11 cellular contexts compared by ENCODE assay signal in the genomic region with DNA sequence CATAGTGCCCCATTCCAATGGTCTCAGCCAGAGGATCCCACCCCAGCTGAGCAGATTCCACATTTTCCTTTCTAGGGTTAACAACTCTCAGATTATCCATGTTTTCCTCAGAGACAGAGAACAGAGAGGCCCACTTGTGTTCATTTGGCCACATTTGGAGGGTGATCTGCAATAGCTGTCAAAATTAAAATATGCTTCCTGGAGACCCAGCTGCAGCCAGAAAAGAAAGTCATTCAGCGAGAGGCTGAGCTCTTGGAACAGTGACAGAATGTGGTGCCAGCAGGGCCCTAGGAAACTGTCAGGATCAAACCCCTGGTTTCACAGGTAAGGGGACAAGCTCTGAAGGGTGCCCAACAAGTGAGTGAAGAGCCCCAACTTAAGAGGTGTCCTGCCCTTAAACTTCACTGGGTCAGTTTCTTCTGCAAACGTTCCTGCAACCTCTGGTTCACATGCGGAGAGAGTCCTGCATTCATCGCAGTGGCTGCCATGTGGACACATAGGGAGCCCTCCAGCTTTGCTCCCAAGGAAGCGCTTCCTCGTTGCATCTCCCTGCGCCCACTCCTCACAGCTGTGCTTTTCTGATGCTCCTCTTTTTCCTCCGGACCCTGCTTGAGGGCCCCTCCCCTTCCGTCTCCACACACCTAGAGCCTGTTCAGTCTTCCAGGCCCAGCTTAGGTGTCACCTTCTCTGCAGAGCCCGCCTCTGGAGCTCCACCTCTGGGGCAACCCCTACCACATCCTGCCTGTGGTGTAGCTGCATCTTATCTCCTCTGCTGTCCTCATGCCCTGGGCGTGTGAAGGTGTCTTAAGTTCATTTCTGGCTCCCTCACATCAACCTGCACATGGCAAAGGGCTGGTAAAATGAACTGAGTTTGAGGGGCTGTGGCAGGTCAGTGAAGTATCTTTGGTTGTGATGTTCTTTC. TPM values are rescaled to one million over a fixed set of nuclear protein-coding genes. Genes with fewer than 3 reads are reported as not detected.
DNase-seq lines count a peak whose midpoint lies in the region; ATAC-seq lines count a peak whose summit lies in the region.
"Had no signal": no experiment of that assay in that cellular context is flagged by ENCODE, and none has a peak within 500 bp of the region (broad histone marks: within the 10 kb centered on the region; RNA-seq: fewer than 3 reads in every experiment).

No MANE protein-coding gene starts in this region.

- ATAC-seq in CD4-positive, CD25-positive, alpha-beta regulatory T cell (ENCODE audit: low read depth in 2 of 2): peak; percentile 100

- peak overlapping the region; percentile 68 to 87 (median 80) for H3K4me3 Mint-ChIP-seq in CD4-positive, CD25-positive, alpha-beta regulatory T cell
- peak overlapping the region; percentile 56 for H3K4me3 Mint-ChIP-seq in activated naive CD4-positive, alpha-beta T cell treated with anti-CD3 and anti-CD28 coated beads for 36 hours

- peaks cover 60% of the 10 kb centered on the region for H3K4me1 ChIP-seq in CD4-positive, CD25-positive, alpha-beta regulatory T cell (ENCODE audit: control insufficient read depth, insufficient read depth, low read length, poor library complexity, severe bottlenecking)
- H3K4me1 ChIP-seq: upper lobe of left lung had no signal

- peak overlapping the region; percentile 82 for H3K27ac ChIP-seq in CD4-positive, CD25-positive, alpha-beta regulatory T cell (ENCODE audit: insufficient read depth, low read length, poor library complexity, severe bottlenecking)
- H3K27ac ChIP-seq: upper lobe of left lung had no signal

- no peaks in the 10 kb centered on the region for H3K27me3 ChIP-seq in CD4-positive, CD25-positive, alpha-beta regulatory T cell (ENCODE audit: control insufficient read depth, insufficient read depth, low read length)
- H3K27me3 ChIP-seq: upper lobe of left lung had no signal

- CTCF ChIA-PET in activated naive CD4-positive, alpha-beta T cell treated with anti-CD3 and anti-CD28 coated beads for 36 hours (lab: Charles Lee): interaction anchor here (0.6 to 1.7 kb wide), 7 partner anchors 8 to 435 kb away, joined by 3 to 7 read pairs (median 3); no protein-coding TSS in a partner anchor

- H3K27me3 Mint-ChIP-seq in CD4-positive, CD25-positive, alpha-beta regulatory T cell: no peaks in the 10 kb centered on the region
- H3K27me3 Mint-ChIP-seq in activated naive CD4-positive, alpha-beta T cell treated with anti-CD3 and anti-CD28 coated beads for 36 hours (ENCODE audit: low read depth): no peaks in the 10 kb centered on the region

- H3K9me3 Mint-ChIP-seq in CD4-positive, CD25-positive, alpha-beta regulatory T cell: no peaks in the 10 kb centered on the region
- no peaks in the 10 kb centered on the region for H3K9me3 Mint-ChIP-seq in activated naive CD4-positive, alpha-beta T cell treated with anti-CD3 and anti-CD28 coated beads for 36 hours

- no peaks in the 10 kb centered on the region for H3K9me3 ChIP-seq in CD4-positive, CD25-positive, alpha-beta regulatory T cell (ENCODE audit: control insufficient read depth in 2 of 2, low read length in 2 of 2)
- H3K9me3 ChIP-seq: upper lobe of left lung had no signal

- peaks cover 27% of the 10 kb centered on the region for H3K36me3 Mint-ChIP-seq in CD4-positive, CD25-positive, alpha-beta regulatory T cell
- H3K36me3 Mint-ChIP-seq in activated naive CD4-positive, alpha-beta T cell treated with anti-CD3 and anti-CD28 coated beads for 36 hours (ENCODE audit: low read depth): no peaks in the 10 kb centered on the region

- peak overlapping the region; percentile 69 for H3K4me3 ChIP-seq in CD4-positive, CD25-positive, alpha-beta regulatory T cell (ENCODE audit: low read depth, low read length)
- H3K4me3 ChIP-seq: upper lobe of left lung had no signal

- H3K27ac Mint-ChIP-seq in CD4-positive, CD25-positive, alpha-beta regulatory T cell: peak overlapping the region; percentile 78 to 96 (median 94)
- H3K27ac Mint-ChIP-seq in activated naive CD4-positive, alpha-beta T cell treated with anti-CD3 and anti-CD28 coated beads for 36 hours: peak overlapping the region; percentile 88

- intact Hi-C loops in activated naive CD4-positive, alpha-beta T cell treated with anti-CD3 and anti-CD28 coated beads for 36 hours (cut with micrococcal nuclease): loop anchor here (1.0 kb wide), 3 partner anchors 10 to 41 kb away; no protein-coding TSS in a partner anchor

- peaks cover 0 to 75% (median 49%) of the 10 kb centered on the region in 4 donors for H3K4me1 Mint-ChIP-seq in CD4-positive, CD25-positive, alpha-beta regulatory T cell
- peaks cover 51% of the 10 kb centered on the region for H3K4me1 Mint-ChIP-seq in activated naive CD4-positive, alpha-beta T cell treated with anti-CD3 and anti-CD28 coated beads for 36 hours (ENCODE audit: low read depth)

- peak; percentile 76 to 97 (median 90) for DNase-seq in CD4-positive, CD25-positive, alpha-beta regulatory T cell
- DNase-seq in T-helper 22 cell (ENCODE audit: low read depth): peak; percentile 84
- DNase-seq in activated naive CD4-positive, alpha-beta T cell treated with anti-CD3 and anti-CD28 coated beads for 36 hours: peak; percentile 95
- peak; percentile 60 to 73 (median 67) for DNase-seq in stimulated activated CD4-positive, alpha-beta T cell treated with anti-CD3 and anti-CD28 coated beads, Interleukin-12 subunit alpha, Interleukin-12 subunit beta, amount 100 ng/mL, for 48 hours (ENCODE audit: low read depth in 2 of 3, low spot score in 1 of 3)
- DNase-seq in NCI-H2196 treated with DMSO at 0.1 percent for 48 hours (lab: John Stamatoyannopoulos, UW; ENCODE audit: unreplicated experiment): no peak
- DNase-seq in cortex of kidney (lab: John Stamatoyannopoulos, UW): no peak
- no peak for DNase-seq in cerebellar cortex (ENCODE audit: low spot score)
- no peak for DNase-seq in SHP77 treated with DMSO at 0.1 percent for 48 hours (lab: John Stamatoyannopoulos, UW)
- DNase-seq: NCI-H1092 treated with DMSO at 0.1 percent for 48 hours had no signal

- H3K36me3 ChIP-seq in CD4-positive, CD25-positive, alpha-beta regulatory T cell (ENCODE audit: control insufficient read depth, insufficient read depth, low read length): peaks cover 6% of the 10 kb centered on the region

RNA-seq across cellular contexts. Expression of a gene that starts 3.9 kb away (rescaled TPM):
- total RNA-seq in CD4-positive, CD25-positive, alpha-beta regulatory T cell: 5.6 TPM
- under 1 TPM; 0.16 to 0.34 (median 0.24) TPM for polyA plus RNA-seq in CD4-positive, CD25-positive, alpha-beta regulatory T cell
- total RNA-seq in activated naive CD4-positive, alpha-beta T cell treated with anti-CD3 and anti-CD28 coated beads for 36 hours: under 1 TPM; 0.32 to 0.83 TPM

RNA-seq across cellular contexts. Expression of a gene that starts 22.3 kb away (rescaled TPM):
- total RNA-seq in CD4-positive, CD25-positive, alpha-beta regulatory T cell: 850 TPM
- 1,000 to 10,000 TPM; 1,262 to 2,276 (median 1,740) TPM for polyA plus RNA-seq in CD4-positive, CD25-positive, alpha-beta regulatory T cell
- 100 to 1,000 TPM; 149 to 157 TPM for total RNA-seq in activated naive CD4-positive, alpha-beta T cell treated with anti-CD3 and anti-CD28 coated beads for 36 hours

RNA-seq across cellular contexts. Expression of a gene that starts 54.1 kb away (rescaled TPM):
- not detected for total RNA-seq in CD4-positive, CD25-positive, alpha-beta regulatory T cell
- polyA plus RNA-seq in CD4-positive, CD25-positive, alpha-beta regulatory T cell: under 1 TPM in 2 of 4 donors, not detected in 2; 0.32 to 0.33 TPM
- under 1 TPM in 1 of 2 experiments, not detected in 1; 0.26 TPM for total RNA-seq in activated naive CD4-positive, alpha-beta T cell treated with anti-CD3 and anti-CD28 coated beads for 36 hours
- total RNA-seq: kidney epithelial cell had no signal

Comparison
In these comparisons a context has a peak if more than half of its experiments do, and no peak if none do; other contexts are left out.
1. DNase-seq: peak in CD4-positive, CD25-positive, alpha-beta regulatory T cell (3 of 3), T-helper 22 cell (single experiment), activated naive CD4-positive, alpha-beta T cell treated with anti-CD3 and anti-CD28 coated beads for 36 hours (single experiment) and stimulated activated CD4-positive, alpha-beta T cell treated with anti-CD3 and anti-CD28 coated beads, Interleukin-12 subunit alpha, Interleukin-12 subunit beta, amount 100 ng/mL, for 48 hours (3 of 3); none in NCI-H2196 treated with DMSO at 0.1 percent for 48 hours (single experiment), cortex of kidney (single experiment), cerebellar cortex (single experiment) and SHP77 treated with DMSO at 0.1 percent for 48 hours (single experiment).